ENCODE assay signal across 1 cellular context in the genomic region with DNA sequence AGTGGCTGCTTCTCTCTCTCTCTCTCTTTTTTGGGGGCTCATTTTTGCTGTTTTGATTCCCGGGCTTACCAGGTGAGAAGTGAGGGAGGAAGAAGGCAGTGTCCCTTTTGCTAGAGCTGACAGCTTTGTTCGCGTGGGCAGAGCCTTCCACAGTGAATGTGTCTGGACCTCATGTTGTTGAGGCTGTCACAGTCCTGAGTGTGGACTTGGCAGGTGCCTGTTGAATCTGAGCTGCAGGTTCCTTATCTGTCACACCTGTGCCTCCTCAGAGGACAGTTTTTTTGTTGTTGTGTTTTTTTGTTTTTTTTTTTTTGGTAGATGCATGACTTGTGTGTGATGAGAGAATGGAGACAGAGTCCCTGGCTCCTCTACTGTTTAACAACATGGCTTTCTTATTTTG.
TF ChIP-seq lines count a peak whose summit lies in the region.

No MANE protein-coding gene starts in this region.

TF ChIP-seq in IMR-90, 13 proteins besides CTCF, POLR2A, EP300 and RAD21:
- TF ChIP-seq NFE2L2 (IDR thresholded peaks at IDR 0.05; ENCODE audit: low read depth, low read length) (no peak), RFX5 (IDR thresholded peaks at IDR 0.05; ENCODE audit: low read depth, low read length) (no peak), CEBPB (IDR thresholded peaks at IDR 0.05; ENCODE audit: low read depth, low read length) (no peak), MAZ (IDR thresholded peaks at IDR 0.05; ENCODE audit: borderline replicate concordance, low read depth, low read length) (no peak), USF2 (IDR thresholded peaks at IDR 0.05; ENCODE audit: low read depth, low read length) (no peak), MAFK (IDR thresholded peaks at IDR 0.05; ENCODE audit: low read depth, low read length) (no peak), MXI1 (IDR thresholded peaks at IDR 0.05; ENCODE audit: borderline replicate concordance, low read depth, low read length) (no peak), SMC3 (IDR thresholded peaks at IDR 0.05; ENCODE audit: low read depth, low read length) (no peak), BHLHE40 (IDR thresholded peaks at IDR 0.05; ENCODE audit: low read depth, low read length) (no peak), FOS (IDR thresholded peaks at IDR 0.05; ENCODE audit: low read depth, low read length) (no peak), CHD1 (IDR thresholded peaks at IDR 0.05; ENCODE audit: low read depth, low read length) (no peak), RCOR1 (IDR thresholded peaks at IDR 0.05; ENCODE audit: insufficient replicate concordance, low read length) (no peak)
- TF ChIP-seq, protein P1, sequence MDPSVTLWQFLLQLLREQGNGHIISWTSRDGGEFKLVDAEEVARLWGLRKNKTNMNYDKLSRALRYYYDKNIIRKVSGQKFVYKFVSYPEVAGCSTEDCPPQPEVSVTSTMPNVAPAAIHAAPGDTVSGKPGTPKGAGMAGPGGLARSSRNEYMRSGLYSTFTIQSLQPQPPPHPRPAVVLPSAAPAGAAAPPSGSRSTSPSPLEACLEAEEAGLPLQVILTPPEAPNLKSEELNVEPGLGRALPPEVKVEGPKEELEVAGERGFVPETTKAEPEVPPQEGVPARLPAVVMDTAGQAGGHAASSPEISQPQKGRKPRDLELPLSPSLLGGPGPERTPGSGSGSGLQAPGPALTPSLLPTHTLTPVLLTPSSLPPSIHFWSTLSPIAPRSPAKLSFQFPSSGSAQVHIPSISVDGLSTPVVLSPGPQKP (IDR thresholded peaks at IDR 0.05; ENCODE audit: borderline replicate concordance, low read depth, low read length), result no peak
